Comparison of ENCODE assay signal across 1 cellular context in genomic region chrX:30301977-30302376, GRCh38.
TF ChIP-seq lines count a peak whose summit lies in the region.

No MANE protein-coding gene starts in this region.

TF ChIP-seq in A549, 52 proteins besides CTCF, POLR2A, EP300 and RAD21 (continued from another document):
- TF ChIP-seq BHLHE40 (IDR thresholded peaks at IDR 0.05; ENCODE audit: low read depth, low read length), result no peak
- no peak for TF ChIP-seq CBX2 (IDR thresholded peaks at IDR 0.05; ENCODE audit: borderline replicate concordance, low read depth)
- TF ChIP-seq HOXB5 (CRISPR knock-in tag; IDR thresholded peaks at IDR 0.05), result no peak
- no peak for TF ChIP-seq ZFP36 (IDR thresholded peaks at IDR 0.05; ENCODE audit: borderline replicate concordance, partially characterized antibody)
- TF ChIP-seq FOSL2 (IDR thresholded peaks at IDR 0.05), result no peak
- no peak for TF ChIP-seq FOSL2 (CRISPR knock-in tag; IDR thresholded peaks at IDR 0.05)
- no peak for TF ChIP-seq KDM5A (IDR thresholded peaks at IDR 0.05)
- TF ChIP-seq CBX8 (IDR thresholded peaks at IDR 0.05), result no peak
